14 cellular contexts compared by ENCODE assay signal in genomic region chr1:246261641-246262040, GRCh38.
DNase-seq lines count a peak whose midpoint lies in the region; TF ChIP-seq lines count a peak whose summit lies in the region.
"Had no signal": no experiment of that assay in that cellular context is flagged by ENCODE, and none has a peak within 500 bp of the region (broad histone marks: within the 10 kb centered on the region; RNA-seq: fewer than 3 reads in every experiment).

No MANE protein-coding gene starts in this region.

- TF ChIP-seq CTCF in OCI-LY3 (IDR thresholded peaks at IDR 0.05; ENCODE audit: low read depth, low read length) (peak; percentile 42), endodermal cell (conservative IDR thresholded peaks at IDR 0.05) (peak; percentile 39), osteocyte (IDR thresholded peaks at IDR 0.05) (peak; percentile 62)

- no peak overlapping the region for H3K4me3 ChIP-seq in OCI-LY3 (ENCODE audit: low read length)
- no peak overlapping the region for H3K4me3 ChIP-seq in endodermal cell (ENCODE audit: low read length)

- H3K36me3 ChIP-seq in OCI-LY3 (replicated peaks; ENCODE audit: low read depth, low read length) (peaks cover 9% of the 10 kb centered on the region), endodermal cell (ENCODE audit: control insufficient read depth, insufficient read depth, low read length) (no peaks in the 10 kb centered on the region)

- no peak overlapping the region for H3K4me3 Mint-ChIP-seq in endodermal cell
- no peak overlapping the region for H3K4me3 Mint-ChIP-seq in osteocyte (ENCODE audit: unreplicated experiment)
- H3K4me3 Mint-ChIP-seq: CD8-positive, alpha-beta memory T cell had no signal

- no peaks in the 10 kb centered on the region for H3K4me1 Mint-ChIP-seq in endodermal cell
- H3K4me1 Mint-ChIP-seq in osteocyte (ENCODE audit: unreplicated experiment): peaks cover 7% of the 10 kb centered on the region
- H3K4me1 Mint-ChIP-seq: CD8-positive, alpha-beta memory T cell had no signal

- H3K9me3 Mint-ChIP-seq in endodermal cell: peaks cover 35% of the 10 kb centered on the region
- H3K9me3 Mint-ChIP-seq in osteocyte (ENCODE audit: unreplicated experiment): peaks cover 5% of the 10 kb centered on the region

- no peaks in the 10 kb centered on the region for H4K20me1 ChIP-seq in OCI-LY3 (ENCODE audit: insufficient read depth, low read length)

- H3K27me3 Mint-ChIP-seq in endodermal cell (ENCODE audit: insufficient read depth) (no peaks in the 10 kb centered on the region), osteocyte (ENCODE audit: unreplicated experiment) (no peaks in the 10 kb centered on the region)
- H3K27me3 Mint-ChIP-seq: CD8-positive, alpha-beta memory T cell had no signal

- H3K4me1 ChIP-seq in OCI-LY3 (ENCODE audit: low read length) (no peaks in the 10 kb centered on the region), endodermal cell (ENCODE audit: control insufficient read depth, insufficient read depth, low read length) (peaks cover 3% of the 10 kb centered on the region)

- H3K27ac Mint-ChIP-seq in endodermal cell (no peak overlapping the region), osteocyte (ENCODE audit: unreplicated experiment) (no peak overlapping the region)
- H3K27ac Mint-ChIP-seq: CD8-positive, alpha-beta memory T cell had no signal

- H3K9ac ChIP-seq in OCI-LY3 (ENCODE audit: low read length) (no peak overlapping the region), endodermal cell (ENCODE audit: extremely low read depth, low read length, poor library complexity, severe bottlenecking) (no peak overlapping the region)

- H3K79me2 ChIP-seq in OCI-LY3 (ENCODE audit: low read length): no peaks in the 10 kb centered on the region

- peaks cover 14% of the 10 kb centered on the region for H3K36me3 Mint-ChIP-seq in endodermal cell (ENCODE audit: low read depth)
- H3K36me3 Mint-ChIP-seq in osteocyte (ENCODE audit: unreplicated experiment): peaks cover 2% of the 10 kb centered on the region

- H2AFZ ChIP-seq in OCI-LY3 (ENCODE audit: low read depth, low read length): no peak overlapping the region

- H3K9me3 ChIP-seq in OCI-LY3 (ENCODE audit: insufficient read depth, low read length) (peaks cover 10% of the 10 kb centered on the region), endodermal cell (ENCODE audit: control insufficient read depth, low read length) (peaks cover 31% of the 10 kb centered on the region)

- WGBS in endodermal cell (ENCODE audit: insufficient coverage in 1 of 2, insufficient read length in 1 of 2), 2 experiments: 90 to 100% methylated on average over 1 to 2 of the region's 3 CpGs

- H3K27me3 ChIP-seq in OCI-LY3 (ENCODE audit: low read depth, low read length) (no peaks in the 10 kb centered on the region), endodermal cell (ENCODE audit: control insufficient read depth, insufficient read depth, low read length, poor library complexity, severe bottlenecking) (no peaks in the 10 kb centered on the region)

- DNase-seq in DMS53 (lab: John Stamatoyannopoulos, UW) (peak; percentile 27), DMS53 treated with DMSO at 0.1 percent for 48 hours (lab: John Stamatoyannopoulos, UW; ENCODE audit: unreplicated experiment) (no peak), endodermal cell (no peak), osteocyte (ENCODE audit: extremely low spot score, unreplicated experiment) (no peak), mesenteric fat pad (ENCODE audit: low spot score) (no peak), SKM-1 treated with dmso at 0.1 percent for 144 hours (lab: John Stamatoyannopoulos, UW; ENCODE audit: unreplicated experiment) (no peak)
- no peak for DNase-seq in activated CD4-positive, alpha-beta T cell treated with anti-CD3 and anti-CD28 coated beads, Interleukin-2, amount 50 U/mL, for 48 hours
- DNase-seq: 8988T; activated CD4-positive, alpha-beta T cell treated with anti-CD3 and anti-CD28 coated beads, Interleukin-2, amount 50 U/mL, for 1 hour; CD8-positive, alpha-beta memory T cell; NCI-H2081 treated with DMSO at 0.1 percent for 48 hours; NCI-H774; T-helper 9 cell had no signal

- no peak overlapping the region for H3K4me2 ChIP-seq in OCI-LY3 (ENCODE audit: low read length)

- H3K27ac ChIP-seq in OCI-LY3 (ENCODE audit: low read length) (no peak overlapping the region), endodermal cell (ENCODE audit: low read depth, low read length) (no peak overlapping the region)
